In the genomic region with DNA sequence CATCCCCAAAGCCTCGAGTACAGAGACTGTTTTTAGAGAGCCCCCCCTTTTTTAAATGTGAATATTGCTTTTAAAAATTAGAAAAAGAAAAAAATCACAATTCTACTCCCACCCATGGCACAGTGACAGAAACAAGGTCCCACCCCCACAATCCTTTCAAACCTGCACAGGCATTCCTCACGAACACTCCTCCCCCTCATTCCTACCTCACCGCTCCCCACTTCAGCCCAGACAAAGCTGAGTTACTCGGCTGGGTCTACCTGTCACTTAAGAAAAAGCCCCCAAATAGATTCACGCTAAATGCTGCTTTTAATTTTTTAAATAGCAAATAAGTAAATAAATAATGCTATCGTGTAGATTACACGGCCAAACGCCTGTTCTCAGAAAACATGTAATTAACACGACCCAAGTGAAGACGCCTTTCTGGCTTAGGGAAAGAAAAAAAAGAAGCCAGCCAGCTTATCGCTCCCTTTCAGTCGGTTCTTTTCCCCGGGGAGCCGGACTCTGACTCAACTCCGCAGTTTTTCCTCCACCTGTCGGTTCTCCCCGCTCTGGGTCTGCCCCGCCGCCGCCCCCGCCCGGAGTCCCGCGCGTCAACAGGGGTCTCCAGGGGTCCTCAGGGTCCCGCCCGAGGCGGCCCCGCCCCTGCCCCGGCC, we compare ENCODE assay signal across 8 cellular contexts. TPM values are rescaled to one million over a fixed set of nuclear protein-coding genes. Genes with fewer than 3 reads are reported as not detected.
A peak's percentile ranks its signal among the peaks of the same experiment; 100 is the strongest.
DNase-seq lines count a peak whose midpoint lies in the region; ATAC-seq and TF ChIP-seq lines count a peak whose summit lies in the region.

No MANE protein-coding gene starts in this region.

- DNase-seq in SHP77 treated with DMSO at 0.1 percent for 48 hours (lab: John Stamatoyannopoulos, UW) (peak; percentile 6), SHP77 (lab: John Stamatoyannopoulos, UW) (no peak), NB4 (ENCODE audit: low read depth) (peak; percentile 48), mammary epithelial cell (no peak), lung (ENCODE audit: low spot score) (peak; percentile 50), type B pancreatic cell (ENCODE audit: extremely low spot score, unreplicated experiment) (no peak), DMS79 treated with DMSO at 0.1 percent for 48 hours (lab: John Stamatoyannopoulos, UW) (no peak), iPS-NIHi7 (ENCODE audit: extremely low spot score) (no peak)

- H2AFZ ChIP-seq in mammary epithelial cell (ENCODE audit: low read depth, low read length), result peak overlapping the region; percentile 94

- H3K4me3 Mint-ChIP-seq in type B pancreatic cell, result peak overlapping the region; percentile 89

- H3K27ac Mint-ChIP-seq in type B pancreatic cell, result peak overlapping the region; percentile 80

- H3K36me3 Mint-ChIP-seq in type B pancreatic cell, result no peaks in the 10 kb centered on the region

- H3K9me3 Mint-ChIP-seq in type B pancreatic cell, result no peaks in the 10 kb centered on the region

- peaks cover 9% of the 10 kb centered on the region for H3K4me1 Mint-ChIP-seq in type B pancreatic cell (ENCODE audit: unreplicated experiment)

- no peaks in the 10 kb centered on the region for H3K27me3 ChIP-seq in mammary epithelial cell (ENCODE audit: insufficient read depth, low read length)
- no peaks in the 10 kb centered on the region for H3K27me3 ChIP-seq in lung (ENCODE audit: control insufficient read depth, insufficient read depth)

- in situ Hi-C loops in mammary epithelial cell (cut with MboI; ENCODE audit: low sequenced_read_pairs in 2 of 2), result no loop called here

- intact Hi-C loops in mammary epithelial cell (cut with micrococcal nuclease), result loop anchor here (1.0 to 2.0 kb wide), 2 partner anchors 33 to 80 kb away; no protein-coding TSS in a partner anchor

- H3K4me1 ChIP-seq in mammary epithelial cell (ENCODE audit: insufficient read depth, low read length) (peaks cover 8% of the 10 kb centered on the region), lung (ENCODE audit: control insufficient read depth in 2 of 2, insufficient read depth in 2 of 2, low read length in 2 of 2) (peaks cover 0 to 2% of the 10 kb centered on the region in 2 donors)

- TF ChIP-seq CTCF in NB4 (IDR thresholded peaks at IDR 0.05; ENCODE audit: low read depth, low read length) (no peak), mammary epithelial cell (conservative IDR thresholded peaks at IDR 0.05 in 1 of 2, IDR thresholded peaks at IDR 0.05 in 1 of 2; ENCODE audit: extremely low read depth in 1 of 2, insufficient read depth in 1 of 2, low read depth in 1 of 2, low read length in 2 of 2) (no peak), lung (IDR thresholded peaks at IDR 0.05; ENCODE audit: control extremely low read depth, extremely low read depth) (no peak), type B pancreatic cell (conservative IDR thresholded peaks at IDR 0.05) (no peak)

- dilution Hi-C loops in mammary epithelial cell (cut with HindIII; ENCODE audit: low sequenced_read_pairs), result loop anchor here (5.0 kb wide), 1 partner anchor 90 kb away; no protein-coding TSS in a partner anchor

- H3K4me2 ChIP-seq in mammary epithelial cell (ENCODE audit: insufficient read depth, low read depth, low read length), result peak overlapping the region; percentile 89

- H3K79me2 ChIP-seq in mammary epithelial cell (ENCODE audit: insufficient read depth, low read length), result no peaks in the 10 kb centered on the region

- H3K9me3 ChIP-seq in mammary epithelial cell (replicated peaks; ENCODE audit: insufficient read depth, low read length) (no peaks in the 10 kb centered on the region), lung (ENCODE audit: control insufficient read depth in 2 of 2, insufficient read depth in 1 of 2, low read length in 1 of 2) (no peaks in the 10 kb centered on the region)

- peaks cover 32% of the 10 kb centered on the region for H3K27me3 Mint-ChIP-seq in type B pancreatic cell

- H4K20me1 ChIP-seq in mammary epithelial cell (ENCODE audit: insufficient read depth, low read length), result no peaks in the 10 kb centered on the region

- no TSS peak for BruUV-seq in mammary epithelial cell (replicated peaks; lab: Mats Ljungman, UMichigan)

- 1% methylated on average over 24 of the region's 30 CpGs for WGBS in mammary epithelial cell (ENCODE audit: low coverage, missing lambda C conversion rate)
- 2 to 4% methylated on average over 26 to 30 of the region's 30 CpGs for WGBS in lung, 2 donors

- CTCF ChIA-PET in mammary epithelial cell (lab: Charles Lee; ENCODE audit: low non-redundant PET), result no interaction called here

- H3K36me3 ChIP-seq in mammary epithelial cell (ENCODE audit: insufficient read depth, low read length), result no peaks in the 10 kb centered on the region
- no peaks in the 10 kb centered on the region for H3K36me3 ChIP-seq in lung (ENCODE audit: control insufficient read depth in 2 of 2, insufficient read depth in 2 of 2, low read length in 2 of 2)

- H3K4me3 ChIP-seq in NB4 (ENCODE audit: low read depth, low read length) (peak overlapping the region; percentile 32), mammary epithelial cell (replicated peaks in 1 of 3; ENCODE audit: insufficient read depth in 1 of 3, low read depth in 2 of 3, low read length in 3 of 3) (peak overlapping the region; percentile 72 to 97 (median 84)), lung (peak overlapping the region; percentile 28)

- no peak for TF ChIP-seq POLR2A in NB4 (IDR thresholded peaks at IDR 0.05; ENCODE audit: extremely low read depth, insufficient read length)

- H3K9ac ChIP-seq in mammary epithelial cell (ENCODE audit: insufficient read depth, low read length), result peak overlapping the region; percentile 69

- H3K27ac ChIP-seq in mammary epithelial cell (ENCODE audit: insufficient read depth, low read depth, low read length), result peak overlapping the region; percentile 33
- peak overlapping the region; percentile 97 for H3K27ac ChIP-seq in lung (ENCODE audit: low read depth in 1 of 2, low read length in 1 of 2)

- ATAC-seq in lung (ENCODE audit: insufficient read depth, low FRiP score), result no peak

RNA-seq across cellular contexts. Expression of gene MPP7, which starts 0.7 kb away (rescaled TPM):
- total RNA-seq in mammary epithelial cell (10 to 100 TPM in 1 of 2 donors, 1 to 10 TPM in 1; 10.0 to 23.0 TPM), lung (10 to 100 TPM; 30.8 to 37.2 TPM), type B pancreatic cell (ENCODE audit: low replicate concordance) (11.8 and 27.7 TPM in 2 replicates)
- polyA plus RNA-seq in mammary epithelial cell (3.5 TPM), lung (1 to 10 TPM; 7.0 to 7.7 TPM)
- 18.9 TPM for polyA minus RNA-seq in mammary epithelial cell

Comparison
In these comparisons a context has a peak if more than half of its experiments do, and no peak if none do; other contexts are left out.
1. DNase-seq: peak in SHP77 treated with DMSO at 0.1 percent for 48 hours (single experiment), NB4 (single experiment) and lung (single experiment); none in SHP77 (0 of 2), mammary epithelial cell (single experiment), type B pancreatic cell (single experiment), DMS79 treated with DMSO at 0.1 percent for 48 hours (single experiment) and iPS-NIHi7 (single experiment).
2. H3K4me3 ChIP-seq: peak in every context shown above with its lines; median percentile 84 in mammary epithelial cell; 32 in NB4; 28 in lung.